Comparison of ENCODE assay signal across 19 cellular contexts in genomic region chr20:4605166-4605565, GRCh38.
A peak's percentile ranks its signal among the peaks of the same experiment; 100 is the strongest.
DNase-seq lines count a peak whose midpoint lies in the region; ATAC-seq, FAIRE-seq and TF ChIP-seq lines count a peak whose summit lies in the region.
"Had no signal": no experiment of that assay in that cellular context is flagged by ENCODE, and none has a peak within 500 bp of the region (broad histone marks: within the 10 kb centered on the region; RNA-seq: fewer than 3 reads in every experiment).

No MANE protein-coding gene starts in this region.

- H3K9me3 ChIP-seq in A549 (no peaks in the 10 kb centered on the region), mesenchymal stem cell (ENCODE audit: control insufficient read depth, low read length) (no peaks in the 10 kb centered on the region), uterus (no peaks in the 10 kb centered on the region)

- H3K79me1 ChIP-seq in mesenchymal stem cell (replicated peaks; ENCODE audit: low read length, poor library complexity, severe bottlenecking) = no peaks in the 10 kb centered on the region

- POLR2A ChIA-PET in A549 (lab: Yijun Ruan, JAX) = no interaction called here
- POLR2A ChIA-PET in activated CD8-positive, alpha-beta T cell treated with anti-CD3 and anti-CD28 coated beads for 36 hours (lab: Charles Lee) = interaction anchor here (1.2 to 1.4 kb wide), 2 partner anchors 121 to 144 kb away, joined by 4 read pairs; no protein-coding TSS in a partner anchor

- H3K27me3 Mint-ChIP-seq in activated CD8-positive, alpha-beta T cell treated with anti-CD3 and anti-CD28 coated beads for 36 hours = peaks cover 6% of the 10 kb centered on the region
- peaks cover 4% of the 10 kb centered on the region for H3K27me3 Mint-ChIP-seq in GM23338 (ENCODE audit: insufficient read depth, low read depth, poor library complexity)

- H3K27me3 ChIP-seq in mesenchymal stem cell (ENCODE audit: control insufficient read depth in 1 of 2, insufficient read depth in 1 of 2, low read length in 2 of 2) (peaks cover 0 to 34% of the 10 kb centered on the region in 2 experiments), uterus (no peaks in the 10 kb centered on the region), GM23338 (ENCODE audit: insufficient read depth) (no peaks in the 10 kb centered on the region)

- H3K9ac ChIP-seq in mesenchymal stem cell (ENCODE audit: low read length) = no peak overlapping the region

- H4K20me1 ChIP-seq in GM23338 (replicated peaks; ENCODE audit: insufficient read depth) = no peaks in the 10 kb centered on the region

- no peak overlapping the region for H2BK5ac ChIP-seq in mesenchymal stem cell (ENCODE audit: low read depth, low read length, poor library complexity, severe bottlenecking)

- H3K9me3 Mint-ChIP-seq in activated CD8-positive, alpha-beta T cell treated with anti-CD3 and anti-CD28 coated beads for 36 hours = no peaks in the 10 kb centered on the region
- H3K9me3 Mint-ChIP-seq in GM23338 = no peaks in the 10 kb centered on the region
- H3K9me3 Mint-ChIP-seq: CD4-positive, alpha-beta T cell had no signal

- H2AFZ ChIP-seq in mesenchymal stem cell (ENCODE audit: low read depth, low read length) = no peak overlapping the region
- no peak overlapping the region for H2AFZ ChIP-seq in GM23338

- H3K14ac ChIP-seq in mesenchymal stem cell (ENCODE audit: low read length in 2 of 2) = no peak overlapping the region

- H2BK120ac ChIP-seq in mesenchymal stem cell (ENCODE audit: low read depth, low read length) = no peak overlapping the region

- no peaks in the 10 kb centered on the region for H3K36me3 ChIP-seq in mesenchymal stem cell (ENCODE audit: control insufficient read depth in 1 of 2, insufficient read depth in 2 of 2, low read depth in 1 of 2, low read length in 2 of 2)
- H3K36me3 ChIP-seq in uterus = no peaks in the 10 kb centered on the region
- H3K36me3 ChIP-seq in GM23338 (ENCODE audit: insufficient read depth) = no peaks in the 10 kb centered on the region

- no peak overlapping the region for H3K27ac Mint-ChIP-seq in activated CD8-positive, alpha-beta T cell treated with anti-CD3 and anti-CD28 coated beads for 36 hours
- no peak overlapping the region for H3K27ac Mint-ChIP-seq in GM23338
- H3K27ac Mint-ChIP-seq: B cell; CD4-positive, alpha-beta T cell had no signal

- H3K4me2 ChIP-seq in A549 = no peak overlapping the region
- H3K4me2 ChIP-seq in mesenchymal stem cell (ENCODE audit: low read length, poor library complexity, severe bottlenecking) = no peak overlapping the region
- no peak overlapping the region for H3K4me2 ChIP-seq in GM23338

- H4K8ac ChIP-seq in mesenchymal stem cell (ENCODE audit: low read length) = no peak overlapping the region

- no peak overlapping the region for H4K91ac ChIP-seq in mesenchymal stem cell (ENCODE audit: low read length)

- no peak for TF ChIP-seq RAD21 in A549 (conservative IDR thresholded peaks at IDR 0.05 in 1 of 2, IDR thresholded peaks at IDR 0.05 in 1 of 2)

- H2BK12ac ChIP-seq in mesenchymal stem cell (ENCODE audit: low read length in 2 of 2) = no peak overlapping the region

- no peaks in the 10 kb centered on the region for H3F3A ChIP-seq in GM23338 (replicated peaks; ENCODE audit: low read depth)

- TF ChIP-seq CTCF in A549 (IDR thresholded peaks at IDR 0.05) (no peak), VCaP (conservative IDR thresholded peaks at IDR 0.05) (no peak), uterus (IDR thresholded peaks at IDR 0.05) (no peak), GM23338 (conservative IDR thresholded peaks at IDR 0.05; ENCODE audit: low read depth in 2 of 2) (no peak)
- no peak for TF ChIP-seq CTCF in activated CD8-positive, alpha-beta T cell treated with anti-CD3 and anti-CD28 coated beads for 36 hours (IDR thresholded peaks at IDR 0.05)

- TF ChIP-seq POLR2A in A549 (IDR thresholded peaks at IDR 0.05; ENCODE audit: low read length) (no peak), uterus (IDR thresholded peaks at IDR 0.05) (no peak)

- WGBS in A549 (ENCODE audit: missing lambda C conversion rate) = 46% methylated on average over 4 of the region's 4 CpGs
- WGBS in mesenchymal stem cell = no CpG with 5 or more reads among the region's 4 CpGs

- H3K27ac ChIP-seq in A549 (no peak overlapping the region), VCaP (peak overlapping the region; percentile 18; the same call in 1 of the 2 replicates), mesenchymal stem cell (ENCODE audit: low read length, poor library complexity, severe bottlenecking) (no peak overlapping the region), uterus (peak overlapping the region; percentile 68 to 85), GM23338 (ENCODE audit: low read depth) (no peak overlapping the region)

- H3K4ac ChIP-seq in mesenchymal stem cell (ENCODE audit: low read depth in 1 of 2, low read length in 2 of 2) = no peak overlapping the region

- H3K36me3 Mint-ChIP-seq in activated CD8-positive, alpha-beta T cell treated with anti-CD3 and anti-CD28 coated beads for 36 hours (ENCODE audit: low read depth) = no peaks in the 10 kb centered on the region
- H3K36me3 Mint-ChIP-seq in GM23338 (ENCODE audit: low read depth) = no peaks in the 10 kb centered on the region

- intact Hi-C loops in uterus (cut with DNase I; ENCODE audit: low total_unique reads) = loop anchor here (10.0 kb wide), 1 partner anchor 350 kb away; no protein-coding TSS in a partner anchor
- intact Hi-C loops in activated CD8-positive, alpha-beta T cell treated with anti-CD3 and anti-CD28 coated beads for 36 hours (cut with micrococcal nuclease) = no loop called here

- H3K23ac ChIP-seq in mesenchymal stem cell (ENCODE audit: low read length in 2 of 2) = no peak overlapping the region

- no peak overlapping the region for H2AK5ac ChIP-seq in mesenchymal stem cell (ENCODE audit: low read length, severe bottlenecking)

- no peak for TF ChIP-seq EP300 in A549 (IDR thresholded peaks at IDR 0.05)

- H3K18ac ChIP-seq in mesenchymal stem cell (ENCODE audit: low read depth in 1 of 2, low read length in 2 of 2) = no peak overlapping the region

- H3K9me2 ChIP-seq in GM23338 (ENCODE audit: insufficient read depth) = no peaks in the 10 kb centered on the region

- H3K79me2 ChIP-seq in GM23338 (replicated peaks; ENCODE audit: insufficient read depth) = no peaks in the 10 kb centered on the region

- CTCF ChIA-PET in A549 (lab: Yijun Ruan, JAX) = interaction anchor here (0.8 to 13.3 kb wide), 9 partner anchors 13 to 379 kb away, joined by 3 to 378 read pairs (median 5); partner anchors contain the start of gene PRND
- CTCF ChIA-PET in activated CD8-positive, alpha-beta T cell treated with anti-CD3 and anti-CD28 coated beads for 36 hours (lab: Charles Lee) = interaction anchor here (1.2 to 4.2 kb wide), 7 partner anchors 9 to 136 kb away, joined by 3 to 27 read pairs (median 7); partner anchors contain the start of gene PRND

- peak; percentile 43 for FAIRE-seq in A549 (lab: Jason Lieb, UNC)
- FAIRE-seq: GM12892, GM19239, K562 had no signal

- no peaks in the 10 kb centered on the region for H3K4me1 Mint-ChIP-seq in activated CD8-positive, alpha-beta T cell treated with anti-CD3 and anti-CD28 coated beads for 36 hours (ENCODE audit: low read depth)
- peaks cover 3% of the 10 kb centered on the region; the same call in 2 of the 3 replicates for H3K4me1 Mint-ChIP-seq in GM23338

- ATAC-seq in A549 (no peak), GM19328 (IDR thresholded peaks at IDR 0.05; ENCODE audit: unreplicated experiment) (no peak), GM23338 (no peak)
- no peak for ATAC-seq in activated CD8-positive, alpha-beta T cell treated with anti-CD3 and anti-CD28 coated beads for 36 hours
- ATAC-seq: HCT116, K562 had no signal

- H3K4me1 ChIP-seq in A549 = peaks cover 6% of the 10 kb centered on the region; the same call in 1 of the 3 replicates
- H3K4me1 ChIP-seq in mesenchymal stem cell (ENCODE audit: control insufficient read depth, insufficient read depth, low read depth, low read length) = peaks cover 2% of the 10 kb centered on the region
- H3K4me1 ChIP-seq in uterus = peaks cover 0 to 4% of the 10 kb centered on the region in 2 donors
- H3K4me1 ChIP-seq in GM23338 (ENCODE audit: insufficient read depth) = no peaks in the 10 kb centered on the region

- no peak overlapping the region for H3K4me3 ChIP-seq in A549
- H3K4me3 ChIP-seq in mesenchymal stem cell (ENCODE audit: insufficient read depth in 1 of 2, low read depth in 1 of 2, low read length in 2 of 2) = no peak overlapping the region
- H3K4me3 ChIP-seq in uterus = no peak overlapping the region
- no peak overlapping the region for H3K4me3 ChIP-seq in GM23338
- H3K4me3 ChIP-seq: K562 had no signal

- H3K4me3 Mint-ChIP-seq in activated CD8-positive, alpha-beta T cell treated with anti-CD3 and anti-CD28 coated beads for 36 hours = no peak overlapping the region
- H3K4me3 Mint-ChIP-seq in GM23338 = no peak overlapping the region
- H3K4me3 Mint-ChIP-seq: B cell; CD4-positive, alpha-beta T cell had no signal

- H2BK15ac ChIP-seq in mesenchymal stem cell (ENCODE audit: low read depth, poor library complexity, severe bottlenecking) = no peak overlapping the region

- DNase-seq in A549 (ENCODE audit: low read depth in 1 of 2, low spot score in 1 of 2) (no peak), mesenchymal stem cell (peak; percentile 19), uterus (no peak), GM23338 (ENCODE audit: low spot score) (no peak)
- no peak for DNase-seq in activated CD8-positive, alpha-beta T cell treated with anti-CD3 and anti-CD28 coated beads for 36 hours
- DNase-seq: 8988T; C1 segment of cervical spinal cord; Calu3; CD4-positive, alpha-beta T cell; DMS 273 treated with DMSO at 0.1 percent for 48 hours; DMS79; GDM1 had no signal

TF ChIP-seq in A549, 52 proteins besides CTCF, POLR2A, EP300 and RAD21:
- TF ChIP-seq JUN (IDR thresholded peaks at IDR 0.05) = no peak
- TF ChIP-seq NR3C1 (IDR thresholded peaks at IDR 0.05) = no peak
- TF ChIP-seq HES2 (IDR thresholded peaks at IDR 0.05) = no peak
- TF ChIP-seq FOSB (CRISPR knock-in tag; IDR thresholded peaks at IDR 0.05) = no peak

TF ChIP-seq in GM23338, 12 proteins besides CTCF, POLR2A, EP300 and RAD21 (continues in another document):
- no peak for TF ChIP-seq CREB1 (CRISPR knock-in tag; IDR thresholded peaks at IDR 0.05; ENCODE audit: low read depth)
- TF ChIP-seq ETS1 (IDR thresholded peaks at IDR 0.05) = no peak
- TF ChIP-seq ZNF331 (CRISPR knock-in tag; IDR thresholded peaks at IDR 0.05; ENCODE audit: low read depth) = no peak
- no peak for TF ChIP-seq STAT1 (IDR thresholded peaks at IDR 0.05; ENCODE audit: unreplicated experiment)
- no peak for TF ChIP-seq EZH2phosphoT487 (IDR thresholded peaks at IDR 0.05; ENCODE audit: unreplicated experiment)

Comparison
In these comparisons a context has a peak if more than half of its experiments do, and no peak if none do; other contexts are left out.
1. H3K27ac ChIP-seq: peak in VCaP (single experiment) and uterus (2 of 2); none in A549 (0 of 2), mesenchymal stem cell (single experiment) and GM23338 (single experiment).